Comparison of ENCODE assay signal across 16 cellular contexts in the genomic region with DNA sequence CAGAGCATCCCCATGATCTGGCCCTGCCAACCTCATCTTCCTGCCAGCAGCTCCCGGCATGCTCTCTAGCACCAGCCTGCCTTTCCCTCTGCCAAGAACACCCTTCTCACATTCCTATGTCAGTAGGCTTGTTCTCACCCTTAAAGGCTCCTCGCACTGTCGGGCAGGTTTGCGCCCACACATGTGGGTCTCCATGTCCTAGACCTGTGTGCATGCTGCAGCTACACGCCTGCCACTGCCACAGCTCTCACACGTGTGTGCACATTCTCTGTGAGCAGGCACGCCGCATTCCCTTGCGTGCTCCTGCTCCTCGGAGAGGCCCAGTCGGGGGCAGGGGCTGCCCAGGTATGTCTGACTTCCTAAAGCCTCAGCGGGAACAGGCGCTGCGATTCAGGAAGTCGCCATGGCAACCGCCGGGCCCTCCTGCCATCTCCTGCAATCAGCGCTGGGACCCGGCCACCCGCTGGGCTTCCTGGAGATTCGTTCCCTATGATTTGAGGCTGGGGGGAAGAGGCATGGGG.
DNase-seq lines count a peak whose midpoint lies in the region; ATAC-seq lines count a peak whose summit lies in the region.
"Had no signal": no experiment of that assay in that cellular context is flagged by ENCODE, and none has a peak within 500 bp of the region (broad histone marks: within the 10 kb centered on the region; RNA-seq: fewer than 3 reads in every experiment).

No MANE protein-coding gene starts in this region.

- no peak overlapping the region for H3K27ac ChIP-seq in iPS-18a (ENCODE audit: low read length)
- H3K27ac ChIP-seq: A549, KMS-11, pancreas, RWPE1 had no signal

- H3K4me3 ChIP-seq in iPS-18a (ENCODE audit: low read length): peak overlapping the region; percentile 14
- H3K4me3 ChIP-seq: A549, pancreas had no signal

- peaks cover 20% of the 10 kb centered on the region for H3K4me1 ChIP-seq in iPS-18a (ENCODE audit: control insufficient read depth, low read depth, low read length)
- H3K4me1 ChIP-seq: A549 had no signal

- H3K36me3 ChIP-seq in iPS-18a (ENCODE audit: control insufficient read depth, low read depth, low read length): no peaks in the 10 kb centered on the region
- H3K36me3 ChIP-seq: pancreas had no signal

- no peaks in the 10 kb centered on the region for H3K9me3 ChIP-seq in iPS-18a (ENCODE audit: control insufficient read depth, low read depth, low read length)
- H3K9me3 ChIP-seq: A549, pancreas had no signal

- no peak overlapping the region for H3K9ac ChIP-seq in iPS-18a (ENCODE audit: low read length)
- H3K9ac ChIP-seq: KMS-11 had no signal

- ATAC-seq in GM19351 (IDR thresholded peaks at IDR 0.05; ENCODE audit: unreplicated experiment) (no peak), GM18498 (IDR thresholded peaks at IDR 0.05; ENCODE audit: unreplicated experiment) (no peak)
- ATAC-seq: pancreas had no signal

- peaks cover 39% of the 10 kb centered on the region for H3K27me3 ChIP-seq in iPS-18a (ENCODE audit: control insufficient read depth, insufficient read depth, low read length)
- H3K27me3 ChIP-seq: pancreas had no signal

- DNase-seq in NCI-H1417 (lab: John Stamatoyannopoulos, UW): peak in 2 of 3 experiments; percentile 74 to 89
- no peak for DNase-seq in NCI-H1417 treated with DMSO at 0.1 percent for 48 hours (lab: John Stamatoyannopoulos, UW)
- peak; percentile 66 for DNase-seq in astrocyte of the hippocampus (ENCODE audit: low read depth, low spot score)
- peak; percentile 46 for DNase-seq in retina
- DNase-seq in cortex of kidney (lab: John Stamatoyannopoulos, UW): no peak
- DNase-seq: activated CD4-positive, alpha-beta memory T cell treated with anti-CD3 and anti-CD28 coated beads, Interleukin-2, amount 10 ng/mL, durations not matched to agents 7 days and 5 days; activated effector memory CD4-positive, alpha-beta T cell treated with Interleukin-2 at 50 U/mL for 16 hours; NCI-H446 treated with DMSO at 0.1 percent for 48 hours; pancreas; T1000 had no signal

Comparison
In these comparisons a context has a peak if more than half of its experiments do, and no peak if none do; other contexts are left out.
1. DNase-seq: peak in NCI-H1417 (2 of 3), astrocyte of the hippocampus (single experiment) and retina (single experiment); none in NCI-H1417 treated with DMSO at 0.1 percent for 48 hours (single experiment) and cortex of kidney (single experiment).